In genomic region chr17:68349157-68349556, GRCh38 we compare ENCODE assay signal across 1 cellular context.
TF ChIP-seq lines count a peak whose summit lies in the region.

No MANE protein-coding gene starts in this region.

TF ChIP-seq in HepG2, 621 proteins besides CTCF, POLR2A, EP300 and RAD21 (continued from another document and continues in another):
- TF ChIP-seq ZBED4 (CRISPR knock-in tag; IDR thresholded peaks at IDR 0.05; ENCODE audit: borderline replicate concordance) (no peak), ZGPAT (CRISPR knock-in tag; IDR thresholded peaks at IDR 0.05) (no peak), ZNF703 (CRISPR knock-in tag; IDR thresholded peaks at IDR 0.05; ENCODE audit: borderline replicate concordance) (no peak), ZNF644 (CRISPR knock-in tag; IDR thresholded peaks at IDR 0.05; ENCODE audit: low read depth) (0 out of 2 replicates have a peak, but pooled peaks have one; percentile 45), NR2F1 (CRISPR knock-in tag; IDR thresholded peaks at IDR 0.05) (no peak), ZBTB7B (CRISPR knock-in tag; IDR thresholded peaks at IDR 0.05) (no peak), LCORL (IDR thresholded peaks at IDR 0.05) (no peak), LCORL (CRISPR knock-in tag; IDR thresholded peaks at IDR 0.05) (no peak), SAP130 (CRISPR knock-in tag; IDR thresholded peaks at IDR 0.05; ENCODE audit: low read depth) (0 out of 2 replicates have a peak, but pooled peaks have one; percentile 21), ZNF121 (CRISPR knock-in tag; IDR thresholded peaks at IDR 0.05) (no peak), E2F1 (CRISPR knock-in tag; IDR thresholded peaks at IDR 0.05) (no peak), ZNF567 (CRISPR knock-in tag; IDR thresholded peaks at IDR 0.05; ENCODE audit: borderline replicate concordance) (0 out of 2 replicates have a peak, but pooled peaks have one; percentile 25), ZNF749 (CRISPR knock-in tag; IDR thresholded peaks at IDR 0.05; ENCODE audit: borderline replicate concordance) (no peak), AHDC1 (CRISPR knock-in tag; IDR thresholded peaks at IDR 0.05; ENCODE audit: borderline replicate concordance) (no peak; the same call in 1 of the 2 replicates), FOSL2 (CRISPR knock-in tag; IDR thresholded peaks at IDR 0.05) (peak; percentile 53; the same call in 1 of the 2 replicates), FOXP1 (IDR thresholded peaks at IDR 0.05) (peak; percentile 60), FOXP1 (CRISPR knock-in tag; IDR thresholded peaks at IDR 0.05) (peak; percentile 88), TAF1 (CRISPR knock-in tag; IDR thresholded peaks at IDR 0.05) (no peak), ZNF784 (CRISPR knock-in tag; IDR thresholded peaks at IDR 0.05; ENCODE audit: borderline replicate concordance) (no peak), ZSCAN9 (CRISPR knock-in tag; IDR thresholded peaks at IDR 0.05; ENCODE audit: borderline replicate concordance) (0 out of 2 replicates have a peak, but pooled peaks have one; percentile 24), FOXK1 (CRISPR knock-in tag; IDR thresholded peaks at IDR 0.05; ENCODE audit: borderline replicate concordance, low read depth) (no peak), PAXIP1 (CRISPR knock-in tag; conservative IDR thresholded peaks at IDR 0.05) (peak; percentile 26; the same call in 1 of the 2 replicates), KDM2A (CRISPR knock-in tag; IDR thresholded peaks at IDR 0.05; ENCODE audit: borderline replicate concordance, low read depth) (no peak), ZNF878 (CRISPR knock-in tag; IDR thresholded peaks at IDR 0.05) (no peak), ZNF629 (CRISPR knock-in tag; conservative IDR thresholded peaks at IDR 0.05) (no peak), CHD2 (IDR thresholded peaks at IDR 0.05; ENCODE audit: low read depth, low read length) (no peak), ZFP37 (CRISPR knock-in tag; IDR thresholded peaks at IDR 0.05; ENCODE audit: borderline replicate concordance) (no peak), U2AF1 (optimal IDR thresholded peaks at IDR 0.05; ENCODE audit: low read depth, low read length) (no peak), SOX5 (CRISPR knock-in tag; IDR thresholded peaks at IDR 0.05; ENCODE audit: borderline replicate concordance) (peak; percentile 65), NCOA2 (CRISPR knock-in tag; IDR thresholded peaks at IDR 0.05) (peak; percentile 25; the same call in 1 of the 2 replicates), RNF219 (CRISPR knock-in tag; IDR thresholded peaks at IDR 0.05) (no peak), ZNF562 (CRISPR knock-in tag; IDR thresholded peaks at IDR 0.05; ENCODE audit: borderline replicate concordance) (no peak), TFDP1 (CRISPR knock-in tag; IDR thresholded peaks at IDR 0.05; ENCODE audit: borderline replicate concordance) (no peak), GATA4 (IDR thresholded peaks at IDR 0.05; ENCODE audit: borderline replicate concordance, low read depth) (no peak), ZNF710 (CRISPR knock-in tag; IDR thresholded peaks at IDR 0.05; ENCODE audit: borderline replicate concordance) (no peak), ZNF12 (CRISPR knock-in tag; IDR thresholded peaks at IDR 0.05) (no peak), REPIN1 (CRISPR knock-in tag; IDR thresholded peaks at IDR 0.05; ENCODE audit: borderline replicate concordance, low read depth) (no peak), IKZF1 (IDR thresholded peaks at IDR 0.05) (no peak)
